9 cellular contexts compared by ENCODE assay signal in the genomic region with DNA sequence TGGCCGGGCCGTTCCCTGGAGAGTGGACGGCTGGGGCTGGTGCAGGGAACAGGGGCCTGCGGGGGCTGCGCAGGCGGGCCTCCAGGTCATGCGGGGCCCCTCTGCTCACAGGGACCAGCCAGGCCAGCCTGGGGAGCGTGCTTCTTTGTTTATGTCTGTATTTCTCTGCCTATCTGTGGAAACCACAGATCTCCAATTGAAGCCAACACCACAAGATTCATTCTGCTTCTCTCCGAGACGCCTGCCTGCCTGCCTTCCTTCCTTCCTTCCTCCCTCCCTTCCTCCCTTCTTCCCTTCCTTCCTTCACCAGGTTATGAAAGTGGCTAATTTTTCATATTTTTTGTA. TPM values are rescaled to one million over a fixed set of nuclear protein-coding genes. Genes with fewer than 3 reads are reported as not detected.
DNase-seq lines count a peak whose midpoint lies in the region; ATAC-seq and TF ChIP-seq lines count a peak whose summit lies in the region.
"Had no signal": no experiment of that assay in that cellular context is flagged by ENCODE, and none has a peak within 500 bp of the region (broad histone marks: within the 10 kb centered on the region; RNA-seq: fewer than 3 reads in every experiment).

No MANE protein-coding gene starts in this region.

- H3K79me2 ChIP-seq in SU-DHL-6 (ENCODE audit: insufficient read depth, low read length) = peaks cover 43% of the 10 kb centered on the region

- H3K9ac ChIP-seq in SU-DHL-6 (ENCODE audit: low read length) = peak overlapping the region; percentile 65

- H3K9me2 ChIP-seq in SU-DHL-6 (replicated peaks; ENCODE audit: insufficient read depth, low read length) = no peaks in the 10 kb centered on the region

- H3K27me3 Mint-ChIP-seq in immature natural killer cell (ENCODE audit: low read depth in 3 of 3) = peaks cover 3 to 8% (median 4%) of the 10 kb centered on the region in 3 donors

- ATAC-seq in GM19452 (IDR thresholded peaks at IDR 0.05; ENCODE audit: unreplicated experiment) = peak; percentile 3

- no peak overlapping the region for H2AFZ ChIP-seq in SU-DHL-6 (ENCODE audit: low read depth, low read length, severe bottlenecking)

- H3F3A ChIP-seq in SU-DHL-6 (ENCODE audit: insufficient read depth) = peaks cover 20% of the 10 kb centered on the region

- peak overlapping the region; percentile 72 for H3K4me3 ChIP-seq in SU-DHL-6 (ENCODE audit: insufficient read depth, low read length, poor library complexity, severe bottlenecking)

- no peaks in the 10 kb centered on the region for H3K27me3 ChIP-seq in SU-DHL-6 (ENCODE audit: low read length)
- H3K27me3 ChIP-seq: cardiac muscle cell had no signal

- DNase-seq in immature natural killer cell = no peak
- no peak for DNase-seq in stimulated activated naive CD4-positive, alpha-beta T cell (lab: John Stamatoyannopoulos, UW)
- no peak for DNase-seq in NCI-H1105 (lab: John Stamatoyannopoulos, UW)
- no peak for DNase-seq in middle frontal gyrus (ENCODE audit: extremely low spot score, low spot score)
- no peak for DNase-seq in HuH-7.5 (ENCODE audit: low spot score)

- no peaks in the 10 kb centered on the region for H3K9me3 Mint-ChIP-seq in immature natural killer cell

- H3K27ac Mint-ChIP-seq in immature natural killer cell = peak overlapping the region in 2 of 6 donors; percentile 51 to 58

- no peaks in the 10 kb centered on the region for H4K20me1 ChIP-seq in SU-DHL-6 (ENCODE audit: low read depth, low read length)

- H3K36me3 ChIP-seq in SU-DHL-6 (ENCODE audit: low read length) = 0 out of 2 replicates have a peak, but pooled peaks cover 7% of the 10 kb centered on the region

- peaks cover 40 to 46% of the 10 kb centered on the region in 2 donors for H3K4me1 Mint-ChIP-seq in immature natural killer cell

- peaks cover 0 to 17% (median 9%) of the 10 kb centered on the region in 3 donors for H3K36me3 Mint-ChIP-seq in immature natural killer cell

- H3K27ac ChIP-seq in 22Rv1 = peak overlapping the region; percentile 91
- peak overlapping the region; percentile 86; the same call in 1 of the 2 replicates for H3K27ac ChIP-seq in SU-DHL-6 (ENCODE audit: low read depth, low read length)

- H3K4me2 ChIP-seq in SU-DHL-6 (ENCODE audit: low read depth, low read length, poor library complexity, severe bottlenecking) = peak overlapping the region; percentile 83

- H3K4me3 Mint-ChIP-seq in immature natural killer cell = peak overlapping the region; percentile 70 to 95 (median 87)

- peak; percentile 68 for TF ChIP-seq CTCF in 22Rv1 (IDR thresholded peaks at IDR 0.05)
- peak; percentile 7 for TF ChIP-seq CTCF in SU-DHL-6 (IDR thresholded peaks at IDR 0.05; ENCODE audit: insufficient read depth, low read length, poor library complexity, severe bottlenecking)

- H3K9me3 ChIP-seq in SU-DHL-6 (ENCODE audit: insufficient read depth, low read length) = no peaks in the 10 kb centered on the region

RNA-seq across cellular contexts. Expression of a gene that starts 39.9 kb away (rescaled TPM):
- 100 to 1,000 TPM; 191 to 322 (median 247) TPM for polyA plus RNA-seq in immature natural killer cell

RNA-seq across cellular contexts. Expression of a gene that starts 56.8 kb away (rescaled TPM):
- polyA plus RNA-seq in immature natural killer cell = not detected
